ENCODE assay signal across 32 cellular contexts in the genomic region with DNA sequence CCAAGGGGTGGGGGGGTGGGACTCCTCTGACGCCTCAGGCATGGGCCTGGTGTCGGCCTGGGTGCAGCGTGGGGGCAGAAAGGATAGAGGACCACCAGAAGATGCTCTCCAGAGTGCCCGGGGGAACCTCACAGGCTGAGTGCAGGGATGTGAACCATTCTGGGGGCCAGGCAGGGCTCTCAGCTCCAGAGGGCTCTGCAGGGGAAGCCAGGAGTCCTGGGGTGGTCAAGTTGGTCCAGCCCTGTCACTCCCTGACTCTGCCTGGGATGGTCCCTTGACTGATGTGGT. TPM values are rescaled to one million over a fixed set of nuclear protein-coding genes. Genes with fewer than 3 reads are reported as not detected.
"Had no signal": no experiment of that assay in that cellular context is flagged by ENCODE, and none has a peak within 500 bp of the region (broad histone marks: within the 10 kb centered on the region; RNA-seq: fewer than 3 reads in every experiment).

No MANE protein-coding gene starts in this region.

- H3K27ac ChIP-seq: ascending aorta, breast epithelium, cardiac muscle cell, colonic mucosa, epithelial cell of prostate, esophagus squamous epithelium had no signal

- H3K4me3 ChIP-seq: ascending aorta, breast epithelium, cardiac muscle cell, colonic mucosa, esophagus squamous epithelium had no signal

- H3K36me3 ChIP-seq: ascending aorta, breast epithelium, cardiac muscle cell, colonic mucosa, esophagus squamous epithelium had no signal

- H3K4me1 ChIP-seq: ascending aorta, breast epithelium, colonic mucosa had no signal

- H3K9me3 ChIP-seq: ascending aorta, breast epithelium, colonic mucosa, esophagus squamous epithelium had no signal

- FAIRE-seq: endometrium, endothelial cell of umbilical vein had no signal

- ATAC-seq: activated CD4-positive, alpha-beta T cell treated with anti-CD3 and anti-CD28 coated beads for 36 hours; activated CD8-positive, alpha-beta memory T cell treated with anti-CD3 and anti-CD28 coated beads, Interleukin-2, amount 10 ng/mL, durations not matched to agents 7 days and 5 days; activated CD8-positive, alpha-beta T cell treated with anti-CD3 and anti-CD28 coated beads, Interleukin-2, amount 10 ng/mL, durations not matched to agents 7 days and 5 days; activated naive CD4-positive, alpha-beta T cell treated with anti-CD3 and anti-CD28 coated beads, Interleukin-2, amount 50 U/mL, for 72 hours; activated T-cell treated with anti-CD3 and anti-CD28 coated beads, Interleukin-2, amount 50 U/mL, for 72 hours; T-helper 17 cell had no signal

- DNase-seq: activated CD4-positive, alpha-beta memory T cell treated with anti-CD3 and anti-CD28 coated beads for 36 hours; activated CD4-positive, alpha-beta T cell treated with anti-CD3 and anti-CD28 coated beads for 36 hours; activated CD4-positive, alpha-beta T cell treated with anti-CD3 and anti-CD28 coated beads, Interleukin-2, amount 10 ng/mL, durations not matched to agents 24 days and 14 days; activated CD4-positive, CD25-positive, alpha-beta regulatory T cell; activated CD4-positive, CD25-positive, alpha-beta regulatory T cell treated with anti-CD3 and anti-CD28 coated beads, Interleukin-2, amount 50 U/mL, for 72 hours; activated CD8-positive, alpha-beta memory T cell treated with anti-CD3 and anti-CD28 coated beads, Interleukin-2, amount 10 ng/mL, durations not matched to agents 7 days and 5 days; activated CD8-positive, alpha-beta memory T cell treated with anti-CD3 and anti-CD28 coated beads, Interleukin-2, amount 50 U/mL, for 4 hours; activated CD8-positive, alpha-beta T cell treated with anti-CD3 and anti-CD28 coated beads, Interleukin-2, amount 10 ng/mL, durations not matched to agents 7 days and 5 days; activated gamma-delta T cell; activated naive CD4-positive, alpha-beta T cell; activated naive CD4-positive, alpha-beta T cell treated with anti-CD3 and anti-CD28 coated beads, Interleukin-2, amount 10 ng/mL, durations not matched to agents 7 days and 5 days; activated naive CD8-positive, alpha-beta T cell treated with anti-CD3 and anti-CD28 coated beads, Interleukin-2, amount 10 ng/mL, durations not matched to agents 7 days and 5 days; activated T-cell treated with anti-CD3 and anti-CD28 coated beads, Interleukin-2, amount 50 U/mL, for 24 hours; activated T-cell treated with anti-CD3 and anti-CD28 coated beads, Interleukin-2, amount 50 U/mL, for 72 hours; central memory CD4-positive, alpha-beta T cell; cerebellar nuclear complex; colonic mucosa; effector CD8-positive, alpha-beta T cell; esophagus squamous epithelium; foreskin melanocyte; head of caudate nucleus; T-helper 17 cell; T1000 had no signal

- H3K27me3 ChIP-seq: ascending aorta had no signal

RNA-seq across cellular contexts. Expression of a gene that starts 6.5 kb away (rescaled TPM):
- total RNA-seq: activated CD4-positive, alpha-beta memory T cell treated with anti-CD3 and anti-CD28 coated beads for 36 hours; activated CD4-positive, alpha-beta T cell treated with anti-CD3 and anti-CD28 coated beads, Interleukin-2, amount 10 ng/mL, durations not matched to agents 24 days and 14 days; activated CD8-positive, alpha-beta memory T cell treated with anti-CD3 and anti-CD28 coated beads for 36 hours; activated CD8-positive, alpha-beta memory T cell treated with anti-CD3 and anti-CD28 coated beads, Interleukin-2, amount 10 ng/mL, durations not matched to agents 7 days and 5 days; activated CD8-positive, alpha-beta T cell treated with anti-CD3 and anti-CD28 coated beads, Interleukin-2, amount 10 ng/mL, durations not matched to agents 7 days and 5 days; activated naive CD8-positive, alpha-beta T cell treated with anti-CD3 and anti-CD28 coated beads, Interleukin-2, amount 10 ng/mL, durations not matched to agents 7 days and 5 days; ascending aorta; breast epithelium; dermis microvascular lymphatic vessel endothelial cell; endothelial cell of umbilical vein had no signal
- polyA plus RNA-seq: cardiac muscle cell had no signal
